Comparison of ENCODE assay signal across 9 cellular contexts in genomic region chr3:16616083-16616482, GRCh38. TPM values are rescaled to one million over a fixed set of nuclear protein-coding genes. Genes with fewer than 3 reads are reported as not detected.
"Had no signal": no experiment of that assay in that cellular context is flagged by ENCODE, and none has a peak within 500 bp of the region (broad histone marks: within the 10 kb centered on the region; RNA-seq: fewer than 3 reads in every experiment).

No MANE protein-coding gene starts in this region.

- ATAC-seq: GM12878 had no signal

- DNase-seq: GDM1, GF-D8 had no signal

- FAIRE-seq: G401.6, GM12878, GM12891, GM12892, GM18507, GM19239 had no signal

- H3K4me3 ChIP-seq: GM12878 had no signal

RNA-seq across cellular contexts. Expression of gene DAZL, which starts 10.9 kb away (rescaled TPM):
- total RNA-seq: G401 had no signal
